Comparison of ENCODE assay signal across 13 cellular contexts in the genomic region with DNA sequence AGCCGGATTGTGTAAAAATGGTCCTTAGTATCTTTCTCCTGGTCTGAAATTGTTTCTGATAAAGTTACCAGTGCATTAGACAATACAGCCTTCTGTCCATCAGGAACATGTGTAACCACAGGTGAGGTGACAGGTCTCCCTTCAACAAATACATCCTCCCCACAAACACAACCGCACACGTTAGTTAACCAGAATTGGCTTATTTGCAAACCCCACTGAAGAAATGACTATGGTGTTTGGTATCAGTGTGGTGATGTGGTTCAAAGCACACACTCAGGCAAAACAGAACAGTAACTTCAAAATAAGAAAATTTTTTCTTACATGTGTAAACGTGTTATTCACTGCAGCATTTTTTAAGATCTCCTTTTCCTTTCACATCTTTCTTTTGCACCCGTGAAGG.
DNase-seq lines count a peak whose midpoint lies in the region; ATAC-seq and TF ChIP-seq lines count a peak whose summit lies in the region.
"Had no signal": no experiment of that assay in that cellular context is flagged by ENCODE, and none has a peak within 500 bp of the region (broad histone marks: within the 10 kb centered on the region; RNA-seq: fewer than 3 reads in every experiment).

No MANE protein-coding gene starts in this region.

- H3K27ac ChIP-seq in Peyer's patch (no peak overlapping the region), adrenal gland (no peak overlapping the region)
- H3K27ac ChIP-seq: RWPE1 had no signal

- H3K36me3 ChIP-seq in Peyer's patch: no peaks in the 10 kb centered on the region
- no peaks in the 10 kb centered on the region for H3K36me3 ChIP-seq in adrenal gland (replicated peaks in 1 of 2)

- H3K4me3 ChIP-seq in Peyer's patch (no peak overlapping the region), adrenal gland (no peak overlapping the region)
- H3K4me3 ChIP-seq: K562 had no signal

- peak; percentile 90 for ATAC-seq in GM18909 (IDR thresholded peaks at IDR 0.05; ENCODE audit: poor library complexity, unreplicated experiment)
- ATAC-seq in HG02623 (IDR thresholded peaks at IDR 0.05; ENCODE audit: unreplicated experiment): peak; percentile 81
- peak; percentile 91 for ATAC-seq in HG03432 (IDR thresholded peaks at IDR 0.05; ENCODE audit: unreplicated experiment)
- ATAC-seq: K562, left ventricle myocardium superior had no signal

- peak; percentile 47 for DNase-seq in renal cortical epithelial cell (ENCODE audit: low read depth)
- DNase-seq in NCI-H510A treated with DMSO at 0.1 percent for 48 hours (lab: John Stamatoyannopoulos, UW): no peak
- DNase-seq in Peyer's patch: no peak
- no peak for DNase-seq in adrenal gland
- no peak for DNase-seq in ecto neural progenitor cell (ENCODE audit: low spot score)
- DNase-seq: left ventricle myocardium superior, NCI-H2081, nucleus accumbens had no signal

- intact Hi-C loops in adrenal gland (cut with DNase I): no loop called here

- H3K9me3 ChIP-seq in Peyer's patch: no peaks in the 10 kb centered on the region
- no peaks in the 10 kb centered on the region for H3K9me3 ChIP-seq in adrenal gland (replicated peaks in 1 of 3)

- H3K27me3 ChIP-seq in Peyer's patch (no peaks in the 10 kb centered on the region), adrenal gland (no peaks in the 10 kb centered on the region)

- WGBS in adrenal gland, 4 donors: 50 to 82% (median 67%) methylated on average over 5 of the region's 5 CpGs

- H3K4me1 ChIP-seq in Peyer's patch (no peaks in the 10 kb centered on the region), adrenal gland (replicated peaks in 1 of 2) (no peaks in the 10 kb centered on the region)

- TF ChIP-seq CTCF in Peyer's patch (IDR thresholded peaks at IDR 0.05): no peak
- no peak for TF ChIP-seq CTCF in adrenal gland (IDR thresholded peaks at IDR 0.05)

- no peak for TF ChIP-seq POLR2A in Peyer's patch (IDR thresholded peaks at IDR 0.05)
- no peak for TF ChIP-seq POLR2A in adrenal gland (IDR thresholded peaks at IDR 0.05)
